In the genomic region with DNA sequence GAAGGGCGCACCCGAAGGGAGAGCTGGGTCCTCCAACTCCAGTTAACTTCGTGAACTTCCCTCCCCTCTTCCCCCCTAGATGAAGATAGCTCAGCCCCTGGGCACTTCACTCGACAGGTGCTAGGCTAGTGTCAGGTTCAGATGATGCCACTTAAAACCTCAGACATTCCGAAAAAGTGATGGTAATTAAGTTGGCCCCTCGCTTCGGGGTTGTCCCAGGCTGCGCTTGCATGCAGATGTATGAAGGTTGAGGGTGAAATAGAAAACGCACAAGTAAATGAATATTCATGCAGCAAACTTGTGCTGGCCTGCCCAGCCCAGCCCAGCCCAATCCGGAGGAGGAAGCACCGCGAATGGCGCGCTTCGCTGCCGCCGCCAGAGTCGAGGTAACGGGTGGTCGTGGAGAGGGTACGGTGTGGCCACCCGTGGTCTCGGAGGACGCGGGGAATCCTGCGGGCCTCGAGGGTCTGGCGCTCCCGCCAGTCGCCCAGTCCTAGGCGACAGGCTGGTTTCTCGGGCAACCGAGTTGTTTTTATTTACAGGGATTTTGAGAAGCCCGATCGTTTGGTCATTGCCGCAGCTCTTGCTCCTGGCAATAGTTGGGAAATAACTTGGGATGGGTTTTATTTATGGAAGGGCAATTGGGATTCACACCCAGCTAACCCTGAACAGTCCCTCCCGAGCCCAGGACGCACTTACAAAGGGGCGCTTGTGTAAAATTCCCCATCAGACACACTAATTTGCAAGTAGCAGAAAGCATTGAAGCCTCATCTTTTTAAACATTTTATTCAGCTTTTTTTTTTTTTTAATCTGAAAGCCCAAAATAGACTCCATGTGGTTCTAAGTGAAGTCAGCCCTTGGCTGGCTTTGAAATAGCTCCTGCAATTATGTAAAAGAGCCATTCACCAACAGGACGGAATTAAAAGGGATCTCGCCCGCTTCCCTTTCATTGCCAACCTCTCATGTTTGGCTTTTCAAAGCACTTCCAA, we compare ENCODE assay signal across 14 cellular contexts. TPM values are rescaled to one million over a fixed set of nuclear protein-coding genes. Genes with fewer than 3 reads are reported as not detected.
DNase-seq lines count a peak whose midpoint lies in the region; ATAC-seq, FAIRE-seq and TF ChIP-seq lines count a peak whose summit lies in the region.
"Had no signal": no experiment of that assay in that cellular context is flagged by ENCODE, and none has a peak within 500 bp of the region (broad histone marks: within the 10 kb centered on the region; RNA-seq: fewer than 3 reads in every experiment).

No MANE protein-coding gene starts in this region.

- H3K4me3 Mint-ChIP-seq in neural crest cell (peak overlapping the region; percentile 49), T-cell (no peak overlapping the region)
- H3K4me3 Mint-ChIP-seq: activated B cell treated with CpG ODN at 0.5 μM for 24 hours had no signal

- H3K27ac Mint-ChIP-seq in neural crest cell (ENCODE audit: unreplicated experiment), result peak overlapping the region; percentile 57
- no peak overlapping the region for H3K27ac Mint-ChIP-seq in T-cell
- H3K27ac Mint-ChIP-seq: activated B cell treated with CpG ODN at 0.5 μM for 24 hours had no signal

- DNase-seq in ELF-1 (ENCODE audit: low read depth, low spot score) (peak; percentile 60), NCI-H1105 (lab: John Stamatoyannopoulos, UW) (peak; percentile 10), epidermal melanocyte (ENCODE audit: insufficient read length, low spot score) (peak; percentile 88), neural crest cell (ENCODE audit: low read depth, low spot score) (no peak), urothelium cell line (ENCODE audit: low spot score) (no peak), T-cell (no peak), DMS79 (lab: John Stamatoyannopoulos, UW) (no peak), 8988T (no peak)
- DNase-seq: activated B cell treated with CpG ODN at 0.5 μM for 24 hours; activated T-cell treated with anti-CD3 and anti-CD28 coated beads, Interleukin-2, amount 50 U/mL, for 1 hour; NCI-H446 had no signal

- POLR2A ChIA-PET in T-cell (lab: Charles Lee), result no interaction called here

- TF ChIP-seq CTCF in neural crest cell (conservative IDR thresholded peaks at IDR 0.05), result no peak

- FAIRE-seq in urothelium cell line (lab: Jason Lieb, UNC), result no peak
- FAIRE-seq: endothelial cell of umbilical vein had no signal

- CTCF ChIA-PET in T-cell (lab: Charles Lee), result no interaction called here

- H3K9me3 Mint-ChIP-seq in neural crest cell (no peaks in the 10 kb centered on the region), T-cell (no peaks in the 10 kb centered on the region)
- H3K9me3 Mint-ChIP-seq: activated B cell treated with CpG ODN at 0.5 μM for 24 hours had no signal

- H3K36me3 Mint-ChIP-seq in neural crest cell (ENCODE audit: low read depth), result no peaks in the 10 kb centered on the region
- H3K36me3 Mint-ChIP-seq in T-cell, result no peaks in the 10 kb centered on the region

- H3K4me1 Mint-ChIP-seq in neural crest cell, result peaks cover 63% of the 10 kb centered on the region
- peaks cover 6 to 16% (median 14%) of the 10 kb centered on the region in 3 donors for H3K4me1 Mint-ChIP-seq in T-cell

- no peak for ATAC-seq in T-cell (replicated peaks in 1 of 4)
- ATAC-seq: sciatic nerve had no signal

- H3K27me3 Mint-ChIP-seq in neural crest cell (ENCODE audit: low read depth), result peaks cover 84% of the 10 kb centered on the region
- peaks cover 53 to 64% of the 10 kb centered on the region in 2 donors for H3K27me3 Mint-ChIP-seq in T-cell

RNA-seq across cellular contexts. Expression of gene GBX2, which starts 3.3 kb away (rescaled TPM):
- total RNA-seq in neural crest cell (21.3 and 21.9 TPM in 2 replicates), T-cell (not detected)
- total RNA-seq: activated B cell treated with CpG ODN at 0.5 μM for 24 hours, mononuclear cell, sciatic nerve had no signal

Comparison
In these comparisons a context has a peak if more than half of its experiments do, and no peak if none do; other contexts are left out.
1. DNase-seq: peak in ELF-1 (single experiment), NCI-H1105 (single experiment) and epidermal melanocyte (single experiment); none in neural crest cell (single experiment), urothelium cell line (single experiment), T-cell (0 of 34), DMS79 (single experiment) and 8988T (single experiment).
2. RNA of gene GBX2, which starts 3.3 kb away (total RNA-seq): 21.3 to 21.9 TPM in neural crest cell; not detected in T-cell; every median in the first group is over 10 times any median in the second.